7 cellular contexts compared by ENCODE assay signal in the genomic region with DNA sequence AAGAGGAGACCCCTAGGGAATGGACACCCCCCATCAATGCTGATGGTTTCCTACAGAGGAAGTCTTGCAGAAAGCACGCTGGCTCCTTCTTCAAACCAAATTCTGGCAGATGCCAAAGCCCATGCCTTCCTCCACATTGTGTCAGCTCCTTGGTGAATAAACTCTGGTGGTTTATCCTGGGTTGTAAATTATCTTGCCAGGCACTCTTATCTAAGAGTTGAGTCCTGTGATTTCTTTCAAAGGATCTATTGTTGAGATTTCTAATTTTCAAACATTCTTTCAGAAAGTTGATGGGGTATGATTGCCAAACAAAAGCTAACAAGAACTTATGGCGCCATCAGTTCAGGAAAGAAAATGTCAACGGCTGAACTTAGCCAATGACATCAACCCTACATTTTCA.
"Had no signal": no experiment of that assay in that cellular context is flagged by ENCODE, and none has a peak within 500 bp of the region (broad histone marks: within the 10 kb centered on the region; RNA-seq: fewer than 3 reads in every experiment).

No MANE protein-coding gene starts in this region.

- DNase-seq: H7, HCEC 1CT, IMR-90, KG1 had no signal

- H3K4me3 Mint-ChIP-seq: GM23338 had no signal

- H3K9me3 Mint-ChIP-seq: GM23338 had no signal

- ATAC-seq: GM23338, K562 had no signal

- H3K4me3 ChIP-seq: GM23338, K562 had no signal

- FAIRE-seq: HTR-8/SVneo, K562 had no signal

- H2AFZ ChIP-seq: GM23338 had no signal
